Comparison of ENCODE assay signal across 8 cellular contexts in genomic region chr3:138479355-138479964, GRCh38. TPM values are rescaled to one million over a fixed set of nuclear protein-coding genes. Genes with fewer than 3 reads are reported as not detected.
DNase-seq lines count a peak whose midpoint lies in the region; FAIRE-seq and TF ChIP-seq lines count a peak whose summit lies in the region.

No MANE protein-coding gene starts in this region.

- no peaks in the 10 kb centered on the region for H3K4me1 ChIP-seq in ovary (ENCODE audit: insufficient read depth)

- TF ChIP-seq POLR2A in NB4 (IDR thresholded peaks at IDR 0.05; ENCODE audit: extremely low read depth, insufficient read length) (no peak), ovary (IDR thresholded peaks at IDR 0.05) (no peak)

- H3K36me3 ChIP-seq in ovary = no peaks in the 10 kb centered on the region

- WGBS in ovary, 3 donors = 46 to 67% (median 60%) methylated on average over 5 of the region's 5 CpGs

- intact Hi-C loops in ovary (cut with DNase I) = no loop called here

- FAIRE-seq in G401.6 (lab: Jason Lieb, UNC) (peak; percentile 89), TTC549 (lab: Jason Lieb, UNC) (peak; percentile 60)

- H3K27me3 ChIP-seq in ovary = no peaks in the 10 kb centered on the region

- DNase-seq in ACHN = peak; percentile 52
- peak; percentile 76 for DNase-seq in NB4 (ENCODE audit: low read depth)
- peak; percentile 56 for DNase-seq in glomerular visceral epithelial cell (ENCODE audit: extremely low spot score)
- DNase-seq in stimulated activated CD8-positive, alpha-beta memory T cell treated with anti-CD3 and anti-CD28 coated beads, Interleukin-4, amount 100 ng/mL, for 48 hours = peak; percentile 58
- DNase-seq in ovary = no peak
- no peak for DNase-seq in cortex of kidney (lab: John Stamatoyannopoulos, UW)

- no peak overlapping the region for H3K27ac ChIP-seq in ovary

- no peak for TF ChIP-seq EP300 in ovary (IDR thresholded peaks at IDR 0.05)

- TF ChIP-seq CTCF in NB4 (IDR thresholded peaks at IDR 0.05; ENCODE audit: low read depth, low read length) (peak; percentile 96), ovary (IDR thresholded peaks at IDR 0.05) (no peak)

- H3K4me3 ChIP-seq in NB4 (ENCODE audit: low read depth, low read length) = no peak overlapping the region
- no peak overlapping the region for H3K4me3 ChIP-seq in ovary

- no peaks in the 10 kb centered on the region for H3K9me3 ChIP-seq in ovary

- in situ Hi-C loops in ACHN (cut with HindIII; ENCODE audit: low pct_ligation_motif_present, low pct_unique_long_range_greater_than_20kb, low sequenced_read_pairs) = no loop called here

RNA-seq across cellular contexts. Expression of gene ESYT3, which starts 45.0 kb away (rescaled TPM):
- total RNA-seq in ovary = 1 to 10 TPM in 3 of 7 donors, under 1 TPM in 4; 0.48 to 2.0 (median 0.83) TPM
- under 1 TPM; 0.53 to 0.70 TPM for polyA plus RNA-seq in ovary

Comparison
In these comparisons a context has a peak if more than half of its experiments do, and no peak if none do; other contexts are left out.
1. DNase-seq: peak in ACHN (single experiment), NB4 (single experiment), glomerular visceral epithelial cell (single experiment) and stimulated activated CD8-positive, alpha-beta memory T cell treated with anti-CD3 and anti-CD28 coated beads, Interleukin-4, amount 100 ng/mL, for 48 hours (single experiment); none in ovary (0 of 5) and cortex of kidney (single experiment).